Comparison of ENCODE assay signal across 17 cellular contexts in the genomic region with DNA sequence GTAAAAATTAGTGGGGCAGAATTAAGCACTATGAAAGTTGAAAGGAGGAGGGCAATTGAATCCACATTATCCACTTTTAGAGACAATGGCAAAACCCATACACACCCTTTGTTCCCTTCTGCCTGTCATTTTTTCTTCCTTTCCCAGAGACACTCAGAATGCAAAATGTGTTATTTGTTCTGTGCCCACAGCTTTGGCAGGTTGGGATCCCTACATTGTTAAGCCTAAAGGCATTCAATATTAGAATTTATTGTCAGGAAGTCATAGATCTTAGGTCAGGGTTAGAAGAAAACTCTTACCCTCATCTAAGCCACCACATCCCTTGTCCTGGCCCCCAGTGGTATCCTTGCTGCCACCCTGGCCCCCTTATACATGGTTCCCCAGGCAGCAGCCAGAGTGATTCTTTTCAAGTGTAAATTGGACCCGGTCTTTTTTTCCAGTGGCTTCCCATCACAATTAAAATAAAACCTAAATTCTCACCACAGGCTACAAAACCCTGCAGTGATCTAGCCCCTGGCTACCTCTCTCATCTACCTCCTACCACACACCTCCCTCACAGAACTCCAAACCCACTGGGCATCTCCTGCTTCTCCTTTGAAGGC.
"Had no signal": no experiment of that assay in that cellular context is flagged by ENCODE, and none has a peak within 500 bp of the region (broad histone marks: within the 10 kb centered on the region; RNA-seq: fewer than 3 reads in every experiment).

No MANE protein-coding gene starts in this region.

- H2AFZ ChIP-seq: hepatocyte had no signal

- H3K27me3 Mint-ChIP-seq: activated CD4-positive, alpha-beta T cell treated with anti-CD3 and anti-CD28 coated beads, Interleukin-2, amount 10 ng/mL, durations not matched to agents 7 days and 5 days; activated naive CD8-positive, alpha-beta T cell; central memory CD8-positive, alpha-beta T cell had no signal

- H3K4me3 ChIP-seq: body of pancreas, coronary artery, esophagus muscularis mucosa, hepatocyte, left ventricle myocardium inferior, pancreas, thoracic aorta had no signal

- H3K36me3 ChIP-seq: esophagus muscularis mucosa, left ventricle myocardium inferior, pancreas, thoracic aorta had no signal

- H3K27ac Mint-ChIP-seq: activated CD4-positive, alpha-beta T cell treated with anti-CD3 and anti-CD28 coated beads, Interleukin-2, amount 10 ng/mL, durations not matched to agents 7 days and 5 days; activated naive CD8-positive, alpha-beta T cell; naive B cell; stimulated activated effector memory CD8-positive, alpha-beta T cell treated with anti-CD3 and anti-CD28 coated beads, Interleukin-12 subunit alpha, Interleukin-12 subunit beta, amount 100 ng/mL, for 72 hours had no signal

- H3K4me3 Mint-ChIP-seq: activated CD4-positive, alpha-beta T cell treated with anti-CD3 and anti-CD28 coated beads, Interleukin-2, amount 10 ng/mL, durations not matched to agents 7 days and 5 days; activated naive CD8-positive, alpha-beta T cell; central memory CD8-positive, alpha-beta T cell; naive B cell; stimulated activated effector memory CD8-positive, alpha-beta T cell treated with anti-CD3 and anti-CD28 coated beads, Interleukin-12 subunit alpha, Interleukin-12 subunit beta, amount 100 ng/mL, for 72 hours had no signal

- H3K9me3 ChIP-seq: body of pancreas, pancreas, thoracic aorta had no signal

- H3K4me1 ChIP-seq: body of pancreas, esophagus muscularis mucosa, left ventricle myocardium inferior, pancreas had no signal

- H3K27me3 ChIP-seq: body of pancreas, hepatocyte, pancreas had no signal

- H3K27ac ChIP-seq: body of pancreas, coronary artery, esophagus muscularis mucosa, hepatocyte, left ventricle myocardium inferior, pancreas, thoracic aorta had no signal

- H3K79me2 ChIP-seq: hepatocyte had no signal

- DNase-seq: activated CD4-positive, alpha-beta T cell treated with anti-CD3 and anti-CD28 coated beads, Interleukin-2, amount 10 ng/mL, durations not matched to agents 7 days and 5 days; activated gamma-delta T cell treated with Interleukin-2 at 50 U/mL for 16 hours; amniotic stem cell; body of pancreas; kidney; left ventricle myocardium inferior; naive B cell; pancreas; stimulated activated CD4-positive, alpha-beta T cell treated with anti-CD3 and anti-CD28 coated beads, Interleukin-12 subunit alpha, Interleukin-12 subunit beta, amount 100 ng/mL, for 4 hours; stimulated activated CD4-positive, alpha-beta T cell treated with anti-CD3 and anti-CD28 coated beads, Interleukin-2, amount 100 ng/mL, for 24 hours had no signal

- H3K4me2 ChIP-seq: hepatocyte had no signal

- ATAC-seq: body of pancreas; pancreas; stimulated activated effector memory CD8-positive, alpha-beta T cell treated with anti-CD3 and anti-CD28 coated beads, Interleukin-12 subunit alpha, Interleukin-12 subunit beta, amount 100 ng/mL, for 72 hours had no signal

- H3K36me3 Mint-ChIP-seq: activated naive CD8-positive, alpha-beta T cell; naive B cell; stimulated activated effector memory CD8-positive, alpha-beta T cell treated with anti-CD3 and anti-CD28 coated beads, Interleukin-12 subunit alpha, Interleukin-12 subunit beta, amount 100 ng/mL, for 72 hours had no signal

- H3K4me1 Mint-ChIP-seq: activated CD4-positive, alpha-beta T cell treated with anti-CD3 and anti-CD28 coated beads, Interleukin-2, amount 10 ng/mL, durations not matched to agents 7 days and 5 days; central memory CD8-positive, alpha-beta T cell; naive B cell; stimulated activated effector memory CD8-positive, alpha-beta T cell treated with anti-CD3 and anti-CD28 coated beads, Interleukin-12 subunit alpha, Interleukin-12 subunit beta, amount 100 ng/mL, for 72 hours had no signal
